Comparison of ENCODE assay signal across 29 cellular contexts in the genomic region with DNA sequence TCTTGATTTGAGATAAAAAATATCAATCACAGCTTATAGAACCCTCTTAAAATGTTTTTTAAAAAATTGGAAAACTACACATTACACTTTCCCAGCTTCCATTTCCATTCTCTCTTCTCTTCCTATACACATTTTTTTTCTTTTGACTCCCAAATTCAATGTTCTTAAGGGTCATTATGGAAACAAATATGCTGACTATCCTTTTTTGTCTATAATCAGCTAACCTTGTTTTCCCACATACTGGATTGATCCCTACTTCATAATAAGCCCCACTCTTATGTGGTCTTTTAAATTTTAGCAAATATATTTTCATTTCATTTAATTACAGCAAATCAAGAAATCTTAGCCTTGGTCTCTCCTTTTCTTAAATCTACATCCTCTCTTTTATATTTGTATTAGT.
"Had no signal": no experiment of that assay in that cellular context is flagged by ENCODE, and none has a peak within 500 bp of the region (broad histone marks: within the 10 kb centered on the region; RNA-seq: fewer than 3 reads in every experiment).

No MANE protein-coding gene starts in this region.

- H3K9me3 ChIP-seq: ovary, psoas muscle, suprapubic skin, testis, tibial artery, transverse colon, upper lobe of right lung, vagina had no signal

- H3K4me3 ChIP-seq: neural progenitor cell, ovary, psoas muscle, skin epidermis, smooth muscle cell, spleen, suprapubic skin, testis, tibial artery, transverse colon, upper lobe of right lung, vagina had no signal

- H3K4me1 ChIP-seq: neural progenitor cell, parathyroid adenoma, psoas muscle, spleen, suprapubic skin, testis, tibial artery, transverse colon, upper lobe of right lung, vagina had no signal

- H3K79me2 ChIP-seq: parathyroid adenoma had no signal

- H3K27me3 ChIP-seq: neural progenitor cell, ovary, spleen, suprapubic skin, testis, tibial artery, transverse colon, upper lobe of right lung, vagina had no signal

- ATAC-seq: naive thymus-derived CD4-positive, alpha-beta T cell; natural killer cell; psoas muscle; right cardiac atrium; sciatic nerve; stimulated activated memory B cell treated with anti-CD40 and anti-IgM and Interleukin-4, amounts not matched to agents 10 μg/mL and 1 μg/mL and 100 μg/mL, for 72 hours; stimulated activated naive CD8-positive, alpha-beta T cell treated with anti-CD3 and anti-CD28 coated beads, Interleukin-15, amount 100 ng/mL, for 72 hours; stimulated activated naive CD8-positive, alpha-beta T cell treated with anti-CD3 and anti-CD28 coated beads, Interleukin-15, Interleukin-2, amounts not matched to agents 100 U/mL and 50 U/mL, for 24 hours; upper lobe of right lung had no signal

- H2AFZ ChIP-seq: neural progenitor cell, parathyroid adenoma had no signal

- H3K27ac ChIP-seq: neural progenitor cell, ovary, parathyroid adenoma, psoas muscle, skin epidermis, spleen, suprapubic skin, testis, tibial artery, transverse colon, upper lobe of right lung, vagina had no signal

- H3K9ac ChIP-seq: neural progenitor cell, parathyroid adenoma had no signal

- H3K4me2 ChIP-seq: neural progenitor cell, smooth muscle cell had no signal

- DNase-seq: naive thymus-derived CD4-positive, alpha-beta T cell; natural killer cell; occipital lobe; ovary; posterior cingulate gyrus; psoas muscle; right cardiac atrium; spleen; stimulated activated CD4-positive, alpha-beta T cell treated with anti-CD3 and anti-CD28 coated beads, Interleukin-12 subunit alpha, Interleukin-12 subunit beta, amount 100 ng/mL, for 4 hours; stimulated activated CD4-positive, alpha-beta T cell treated with anti-CD3 and anti-CD28 coated beads, Interleukin-1b, Interleukin-23, amount 100 ng/mL, for 48 hours; stimulated activated CD4-positive, alpha-beta T cell treated with anti-CD3 and anti-CD28 coated beads, Interleukin-4, amount 100 ng/mL, for 1 hour; stimulated activated CD4-positive, alpha-beta T cell treated with anti-CD3 and anti-CD28 coated beads, Interleukin-4, amount 100 ng/mL, for 4 hours; stimulated activated CD8-positive, alpha-beta memory T cell treated with anti-CD3 and anti-CD28 coated beads, Interleukin-4, amount 100 ng/mL, for 48 hours; stimulated activated naive CD4-positive, alpha-beta T cell; stimulated activated naive CD8-positive, alpha-beta T cell treated with anti-CD3 and anti-CD28 coated beads, Interleukin-15, amount 100 ng/mL, for 72 hours; stimulated activated naive CD8-positive, alpha-beta T cell treated with anti-CD3 and anti-CD28 coated beads, Interleukin-15, Interleukin-2, amounts not matched to agents 100 U/mL and 50 U/mL, for 24 hours; substantia nigra; testis; tibial artery; transverse colon; upper lobe of right lung had no signal

- H3K36me3 ChIP-seq: neural progenitor cell, ovary, spleen, suprapubic skin, tibial artery, transverse colon, upper lobe of right lung, vagina had no signal
